1 cellular context compared by ENCODE assay signal in the genomic region with DNA sequence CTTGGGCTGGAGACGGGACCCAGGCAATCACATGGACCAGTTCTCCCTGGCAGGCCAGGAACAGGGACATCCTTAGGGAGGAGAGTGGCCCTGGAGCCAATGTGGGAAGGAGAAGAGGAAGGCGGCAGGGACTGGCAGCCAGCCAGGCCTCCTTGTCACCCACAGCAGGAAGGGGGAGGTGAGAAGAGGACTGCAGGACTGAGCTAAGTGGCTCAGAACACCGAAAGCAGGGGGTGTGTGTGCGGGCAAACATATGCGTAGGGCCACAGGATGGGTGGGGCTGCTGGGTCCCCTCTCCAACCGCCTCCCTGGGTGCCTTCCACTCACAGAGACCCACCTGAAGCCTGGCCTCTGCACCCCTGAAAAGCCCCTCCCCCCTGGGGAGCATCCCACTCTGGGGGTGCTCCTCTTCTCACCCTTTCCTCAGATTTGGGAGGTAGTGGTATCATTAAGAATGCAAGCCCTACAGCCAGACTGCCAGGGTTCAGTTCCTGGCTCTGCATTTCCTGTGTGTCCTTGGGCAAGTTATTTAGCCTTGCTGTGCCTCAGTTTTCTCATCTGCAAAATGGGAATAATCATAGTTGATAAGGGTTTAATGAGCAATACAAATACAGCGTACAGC.
TF ChIP-seq lines count a peak whose summit lies in the region.

No MANE protein-coding gene starts in this region.

TF ChIP-seq in HepG2, 621 proteins besides CTCF, POLR2A, EP300 and RAD21:
- peak; percentile 84 for TF ChIP-seq ZMYM3 (CRISPR knock-in tag; IDR thresholded peaks at IDR 0.05)
- TF ChIP-seq ZSCAN25 (CRISPR knock-in tag; IDR thresholded peaks at IDR 0.05), result 0 out of 2 replicates have a peak, but pooled peaks have one; percentile 32
- peak; percentile 98 for TF ChIP-seq ZNF629 (CRISPR knock-in tag; conservative IDR thresholded peaks at IDR 0.05)
- TF ChIP-seq NR2C2 (CRISPR knock-in tag; IDR thresholded peaks at IDR 0.05; ENCODE audit: borderline replicate concordance), result no peak
- TF ChIP-seq ZKSCAN5 (CRISPR knock-in tag; IDR thresholded peaks at IDR 0.05), result no peak
- TF ChIP-seq RFXANK (CRISPR knock-in tag; IDR thresholded peaks at IDR 0.05), result no peak
- TF ChIP-seq ZNF776 (CRISPR knock-in tag; IDR thresholded peaks at IDR 0.05), result no peak
- TF ChIP-seq ZFP37 (CRISPR knock-in tag; IDR thresholded peaks at IDR 0.05; ENCODE audit: borderline replicate concordance), result no peak
- TF ChIP-seq SNAPC2 (CRISPR knock-in tag; IDR thresholded peaks at IDR 0.05), result no peak
- TF ChIP-seq REPIN1 (CRISPR knock-in tag; IDR thresholded peaks at IDR 0.05; ENCODE audit: borderline replicate concordance, low read depth), result no peak
- TF ChIP-seq ATF1 (CRISPR knock-in tag; IDR thresholded peaks at IDR 0.05), result no peak
- TF ChIP-seq, protein P1, sequence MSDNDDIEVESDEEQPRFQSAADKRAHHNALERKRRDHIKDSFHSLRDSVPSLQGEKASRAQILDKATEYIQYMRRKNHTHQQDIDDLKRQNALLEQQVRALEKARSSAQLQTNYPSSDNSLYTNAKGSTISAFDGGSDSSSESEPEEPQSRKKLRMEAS (IDR thresholded peaks at IDR 0.05), result peak; percentile 29; the same call in 1 of the 2 replicates
- TF ChIP-seq CHD4 (IDR thresholded peaks at IDR 0.05; ENCODE audit: borderline replicate concordance, low read length), result peak; percentile 94; the same call in 1 of the 2 replicates
- TF ChIP-seq RCOR2 (CRISPR knock-in tag; IDR thresholded peaks at IDR 0.05), result 0 out of 2 replicates have a peak, but pooled peaks have one; percentile 67
- peak; percentile 75; the same call in 1 of the 2 replicates for TF ChIP-seq KDM1A (CRISPR knock-in tag; IDR thresholded peaks at IDR 0.05)
- TF ChIP-seq ZNF652 (CRISPR knock-in tag; IDR thresholded peaks at IDR 0.05; ENCODE audit: borderline replicate concordance, low read depth), result no peak
- no peak for TF ChIP-seq ZNF446 (CRISPR knock-in tag; IDR thresholded peaks at IDR 0.05)
